ENCODE assay signal across 23 cellular contexts in the genomic region with DNA sequence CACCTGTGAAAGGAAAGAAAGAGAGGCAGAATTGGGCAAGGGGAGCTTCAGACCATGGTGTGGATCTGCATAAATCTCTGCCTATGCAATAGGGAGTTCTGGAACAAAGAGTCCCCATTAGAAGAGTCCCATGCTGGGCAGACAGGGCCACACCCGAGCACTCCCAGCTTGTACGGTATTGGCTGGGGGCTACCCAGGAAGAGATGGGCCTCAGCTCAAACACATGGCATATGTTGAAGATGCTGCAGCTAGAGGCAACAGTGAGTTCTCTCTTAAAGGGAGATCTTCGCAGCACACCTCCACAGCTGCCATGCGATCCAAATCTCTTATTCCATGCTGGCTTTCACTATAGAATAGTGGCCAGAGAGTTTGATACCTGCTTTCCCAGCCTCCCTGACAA.
"Had no signal": no experiment of that assay in that cellular context is flagged by ENCODE, and none has a peak within 500 bp of the region (broad histone marks: within the 10 kb centered on the region; RNA-seq: fewer than 3 reads in every experiment).

No MANE protein-coding gene starts in this region.

- H3K9ac ChIP-seq: SK-N-SH had no signal

- H3K36me3 ChIP-seq: MG63 had no signal

- ATAC-seq: HepG2, Panc1, PC-3, T-cell had no signal

- H3K27ac Mint-ChIP-seq: T-cell had no signal

- H3K27me3 ChIP-seq: MG63 had no signal

- H3K4me3 ChIP-seq: MG63 had no signal

- H3K4me3 Mint-ChIP-seq: T-cell had no signal

- H3K9me2 ChIP-seq: SK-N-SH had no signal

- H3K9me3 ChIP-seq: MG63, SK-N-SH had no signal

- H3K27ac ChIP-seq: RWPE1 had no signal

- H3K4me1 Mint-ChIP-seq: T-cell had no signal

- H3K9me3 Mint-ChIP-seq: T-cell had no signal

- DNase-seq: IMR-90, Karpas-422, KG1, MG63, NCI-H1092, NCI-H1105 treated with DMSO at 0.1 percent for 48 hours, NCI-H1417 treated with DMSO at 0.1 percent for 48 hours, NCI-H187, NCI-H2029, NCI-H2081 treated with DMSO at 0.1 percent for 48 hours, NCI-H2171, NCI-H226, NCI-H446, NCI-H510A, NCI-H524 treated with DMSO at 0.1 percent for 48 hours, PC-3, SHP77, SK-N-SH, SW 1271, T-cell had no signal

- H3K36me3 Mint-ChIP-seq: T-cell had no signal

- H3K4me2 ChIP-seq: SK-N-SH had no signal
